ENCODE assay signal across 15 cellular contexts in genomic region chr2:105584437-105585010, GRCh38.
DNase-seq lines count a peak whose midpoint lies in the region; ATAC-seq and TF ChIP-seq lines count a peak whose summit lies in the region.
"Had no signal": no experiment of that assay in that cellular context is flagged by ENCODE, and none has a peak within 500 bp of the region (broad histone marks: within the 10 kb centered on the region; RNA-seq: fewer than 3 reads in every experiment).

No MANE protein-coding gene starts in this region.

- H4K20me1 ChIP-seq in PC-9 (ENCODE audit: insufficient read depth) = no peaks in the 10 kb centered on the region

- no peaks in the 10 kb centered on the region for H3K9me2 ChIP-seq in PC-9 (ENCODE audit: insufficient read depth)

- H3K4me2 ChIP-seq in PC-9 = no peak overlapping the region

- intact Hi-C loops in posterior vena cava (cut with DNase I) (no loop called here), PC-9 (cut with micrococcal nuclease; ENCODE audit: unreplicated experiment) (no loop called here)

- no peaks in the 10 kb centered on the region for H3K36me3 ChIP-seq in CD8-positive, alpha-beta memory T cell (ENCODE audit: insufficient read depth, low read length)
- H3K36me3 ChIP-seq in PC-9 (ENCODE audit: low read depth) = no peaks in the 10 kb centered on the region

- no peak for TF ChIP-seq CTCF in PC-9 (conservative IDR thresholded peaks at IDR 0.05)

- H3K4me1 Mint-ChIP-seq in CD8-positive, alpha-beta memory T cell = peaks cover 16 to 22% (median 19%) of the 10 kb centered on the region in 3 donors
- peaks cover 26% of the 10 kb centered on the region for H3K4me1 Mint-ChIP-seq in activated naive CD8-positive, alpha-beta T cell treated with anti-CD3 and anti-CD28 coated beads for 36 hours
- peaks cover 17 to 33% (median 33%) of the 10 kb centered on the region in 4 donors for H3K4me1 Mint-ChIP-seq in naive thymus-derived CD8-positive, alpha-beta T cell

- H3K4me1 ChIP-seq in CD8-positive, alpha-beta memory T cell (ENCODE audit: insufficient read depth, low read length) = peaks cover 20% of the 10 kb centered on the region
- no peaks in the 10 kb centered on the region for H3K4me1 ChIP-seq in PC-9 (replicated peaks; ENCODE audit: insufficient read depth)

- H3K4me3 ChIP-seq in CD8-positive, alpha-beta memory T cell (ENCODE audit: low read length) = peak overlapping the region; percentile 1
- no peak overlapping the region for H3K4me3 ChIP-seq in PC-9

- no peaks in the 10 kb centered on the region for H3K27me3 ChIP-seq in CD8-positive, alpha-beta memory T cell (ENCODE audit: insufficient read depth, low read length, poor library complexity, severe bottlenecking)
- H3K27me3 ChIP-seq in PC-9 (ENCODE audit: insufficient read depth, low read depth) = peaks cover 11% of the 10 kb centered on the region; the same call in 1 of the 2 replicates

- no TSS peak for BruUV-seq in PC-9 (replicated peaks; lab: Mats Ljungman, UMichigan)

- peaks cover 0 to 2% of the 10 kb centered on the region in 2 donors for H3K27me3 Mint-ChIP-seq in CD8-positive, alpha-beta memory T cell
- no peaks in the 10 kb centered on the region for H3K27me3 Mint-ChIP-seq in activated naive CD8-positive, alpha-beta T cell treated with anti-CD3 and anti-CD28 coated beads for 36 hours
- H3K27me3 Mint-ChIP-seq in naive thymus-derived CD8-positive, alpha-beta T cell = no peaks in the 10 kb centered on the region
- H3K27me3 Mint-ChIP-seq: activated CD8-positive, alpha-beta memory T cell treated with anti-CD3 and anti-CD28 coated beads, Interleukin-2, amount 10 ng/mL, durations not matched to agents 7 days and 5 days had no signal

- DNase-seq in CD8-positive, alpha-beta memory T cell = no peak
- DNase-seq in Kasumi-1 (lab: John Stamatoyannopoulos, UW) = peak; percentile 26 to 27
- no peak for DNase-seq in activated naive CD8-positive, alpha-beta T cell treated with anti-CD3 and anti-CD28 coated beads for 36 hours
- no peak for DNase-seq in naive thymus-derived CD8-positive, alpha-beta T cell
- no peak for DNase-seq in posterior vena cava (ENCODE audit: low spot score)
- DNase-seq in NCI-H345 (lab: John Stamatoyannopoulos, UW) = no peak
- DNase-seq in PC-9 = no peak
- DNase-seq: activated CD8-positive, alpha-beta memory T cell treated with anti-CD3 and anti-CD28 coated beads, Interleukin-2, amount 10 ng/mL, durations not matched to agents 7 days and 5 days; effector memory CD4-positive, alpha-beta T cell; left ventricle myocardium superior; naive B cell; NCI-H187 treated with DMSO at 0.1 percent for 48 hours; NCI-H524 treated with DMSO at 0.1 percent for 48 hours; stimulated activated CD4-positive, alpha-beta T cell treated with anti-CD3 and anti-CD28 coated beads, Interleukin-15, amount 100 ng/mL, for 24 hours had no signal

- H3K36me3 Mint-ChIP-seq in CD8-positive, alpha-beta memory T cell = peaks cover 0 to 24% (median 6%) of the 10 kb centered on the region in 3 donors
- H3K36me3 Mint-ChIP-seq in activated naive CD8-positive, alpha-beta T cell treated with anti-CD3 and anti-CD28 coated beads for 36 hours = peaks cover 11% of the 10 kb centered on the region
- H3K36me3 Mint-ChIP-seq in naive thymus-derived CD8-positive, alpha-beta T cell = peaks cover 0 to 15% (median 7%) of the 10 kb centered on the region in 3 donors

- H2AFZ ChIP-seq in PC-9 = no peak overlapping the region

- no peaks in the 10 kb centered on the region for H3F3A ChIP-seq in PC-9 (ENCODE audit: insufficient read depth, low read depth)

- peak in 1 of 2 donors; percentile 61 for ATAC-seq in naive thymus-derived CD8-positive, alpha-beta T cell
- ATAC-seq in GM18867 (IDR thresholded peaks at IDR 0.05; ENCODE audit: unreplicated experiment) = no peak
- ATAC-seq: activated CD8-positive, alpha-beta memory T cell treated with anti-CD3 and anti-CD28 coated beads, Interleukin-2, amount 10 ng/mL, durations not matched to agents 7 days and 5 days; left ventricle myocardium superior had no signal

- H3K79me2 ChIP-seq in PC-9 (ENCODE audit: low read depth) = no peaks in the 10 kb centered on the region

- H3K27ac ChIP-seq in CD8-positive, alpha-beta memory T cell (ENCODE audit: low read depth, low read length) = no peak overlapping the region
- H3K27ac ChIP-seq in PC-9 = no peak overlapping the region

- peaks cover 0 to 22% (median 18%) of the 10 kb centered on the region in 5 donors for H3K9me3 Mint-ChIP-seq in CD8-positive, alpha-beta memory T cell
- peaks cover 16% of the 10 kb centered on the region for H3K9me3 Mint-ChIP-seq in activated naive CD8-positive, alpha-beta T cell treated with anti-CD3 and anti-CD28 coated beads for 36 hours
- H3K9me3 Mint-ChIP-seq in naive thymus-derived CD8-positive, alpha-beta T cell = peaks cover 0 to 25% (median 12%) of the 10 kb centered on the region in 9 donors

- CTCF ChIA-PET in CD8-positive, alpha-beta memory T cell (lab: Charles Lee) = no interaction called here
- CTCF ChIA-PET in PC-9 (lab: Charles Lee) = no interaction called here

- peak overlapping the region in 3 of 8 donors; percentile 14 to 82 (median 43) for H3K27ac Mint-ChIP-seq in CD8-positive, alpha-beta memory T cell
- H3K27ac Mint-ChIP-seq in activated naive CD8-positive, alpha-beta T cell treated with anti-CD3 and anti-CD28 coated beads for 36 hours = peak overlapping the region; percentile 6
- H3K27ac Mint-ChIP-seq in naive thymus-derived CD8-positive, alpha-beta T cell = peak overlapping the region; percentile 13 to 87 (median 60)
- H3K27ac Mint-ChIP-seq: activated CD8-positive, alpha-beta memory T cell treated with anti-CD3 and anti-CD28 coated beads, Interleukin-2, amount 10 ng/mL, durations not matched to agents 7 days and 5 days had no signal

- H3K4me3 Mint-ChIP-seq in CD8-positive, alpha-beta memory T cell = no peak overlapping the region
- H3K4me3 Mint-ChIP-seq in activated naive CD8-positive, alpha-beta T cell treated with anti-CD3 and anti-CD28 coated beads for 36 hours = no peak overlapping the region
- peak overlapping the region in 8 of 10 donors; percentile 9 to 58 (median 38) for H3K4me3 Mint-ChIP-seq in naive thymus-derived CD8-positive, alpha-beta T cell
- H3K4me3 Mint-ChIP-seq: activated CD8-positive, alpha-beta memory T cell treated with anti-CD3 and anti-CD28 coated beads, Interleukin-2, amount 10 ng/mL, durations not matched to agents 7 days and 5 days; naive B cell had no signal

- H3K9me3 ChIP-seq in CD8-positive, alpha-beta memory T cell (ENCODE audit: low read length) = peaks cover 4% of the 10 kb centered on the region
- H3K9me3 ChIP-seq in PC-9 (ENCODE audit: insufficient read depth, low read depth) = no peaks in the 10 kb centered on the region

- POLR2A ChIA-PET in CD8-positive, alpha-beta memory T cell (lab: Charles Lee) = no interaction called here
- POLR2A ChIA-PET in naive thymus-derived CD8-positive, alpha-beta T cell (lab: Charles Lee) = no interaction called here
- POLR2A ChIA-PET in PC-9 (lab: Charles Lee; ENCODE audit: unreplicated experiment) = no interaction called here

Comparison
In these comparisons a context has a peak if more than half of its experiments do, and no peak if none do; other contexts are left out.
1. DNase-seq: peak in Kasumi-1 (2 of 2); none in CD8-positive, alpha-beta memory T cell (0 of 5), activated naive CD8-positive, alpha-beta T cell treated with anti-CD3 and anti-CD28 coated beads for 36 hours (single experiment), naive thymus-derived CD8-positive, alpha-beta T cell (0 of 10), posterior vena cava (single experiment), NCI-H345 (single experiment) and PC-9 (0 of 2).
2. H3K4me3 Mint-ChIP-seq: peak in naive thymus-derived CD8-positive, alpha-beta T cell (8 of 10); none in CD8-positive, alpha-beta memory T cell (0 of 7) and activated naive CD8-positive, alpha-beta T cell treated with anti-CD3 and anti-CD28 coated beads for 36 hours (single experiment).